Comparison of ENCODE assay signal across 29 cellular contexts in the genomic region with DNA sequence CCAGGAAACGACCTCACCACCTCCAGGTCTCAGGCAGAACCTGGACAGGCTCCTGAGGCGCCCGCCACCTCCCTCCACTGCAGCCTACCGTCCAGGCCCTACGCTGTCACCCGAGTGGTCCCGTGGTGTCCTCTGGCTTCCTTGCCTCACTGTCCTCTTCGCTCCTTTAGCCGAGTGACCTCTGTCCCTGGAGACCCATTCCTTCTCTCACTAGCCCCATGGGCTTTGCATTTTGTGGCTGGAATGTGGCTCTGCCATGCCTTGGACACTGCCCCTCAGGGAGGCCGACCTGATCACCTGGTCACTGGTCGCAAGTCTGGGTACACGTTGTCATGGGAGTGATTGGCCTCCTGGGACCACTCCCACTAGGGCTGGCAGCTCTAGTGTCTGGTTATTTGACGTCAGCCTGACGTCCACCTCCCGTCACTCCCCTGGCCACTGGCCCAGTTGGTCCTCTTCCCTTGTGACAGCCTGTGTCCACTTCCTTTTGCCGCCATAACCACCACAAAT. TPM values are rescaled to one million over a fixed set of nuclear protein-coding genes. Genes with fewer than 3 reads are reported as not detected.
DNase-seq lines count a peak whose midpoint lies in the region; ATAC-seq and TF ChIP-seq lines count a peak whose summit lies in the region.
"Had no signal": no experiment of that assay in that cellular context is flagged by ENCODE, and none has a peak within 500 bp of the region (broad histone marks: within the 10 kb centered on the region; RNA-seq: fewer than 3 reads in every experiment).

No MANE protein-coding gene starts in this region.

- POLR2A ChIA-PET in activated B cell treated with CpG ODN at 0.5 μM for 24 hours (lab: Charles Lee), result no interaction called here

- 83 to 84% methylated on average over 16 of the region's 16 CpGs for WGBS in GM23248 (ENCODE audit: low coverage in 1 of 2, low lambda C conversion rate in 2 of 2, missing lambda C conversion rate in 2 of 2), 2 experiments
- 73 to 79% methylated on average over 16 of the region's 16 CpGs for WGBS in lower leg skin, 2 donors

- DNase-seq in EH (ENCODE audit: low read depth), result peak; percentile 9
- no peak for DNase-seq in activated B cell treated with CpG ODN at 0.5 μM for 24 hours
- peak; percentile 50 for DNase-seq in fibroblast of villous mesenchyme (ENCODE audit: low read depth)
- DNase-seq in nephron progenitor cell, result peak; percentile 26
- no peak for DNase-seq in GM23248
- no peak for DNase-seq in lower leg skin (ENCODE audit: low spot score in 2 of 2)
- no peak for DNase-seq in NCI-H2196 treated with DMSO at 0.1 percent for 48 hours (lab: John Stamatoyannopoulos, UW; ENCODE audit: unreplicated experiment)
- DNase-seq: activated CD8-positive, alpha-beta T cell treated with anti-CD3 and anti-CD28 coated beads for 36 hours; activated naive CD4-positive, alpha-beta T cell treated with Interleukin-2 at 50 U/mL for 16 hours; activated T-cell treated with anti-CD3 and anti-CD28 coated beads, Interleukin-2, amount 50 U/mL, for 1 hour; aorta; CD4-positive, alpha-beta T cell; DMS 273 treated with DMSO at 0.1 percent for 48 hours; effector memory CD8-positive, alpha-beta T cell; GF-D8; GOT3; KG1; MV-4-11; naive B cell; NCI-H2081 treated with DMSO at 0.1 percent for 48 hours; NCI-H446 treated with DMSO at 0.1 percent for 48 hours; pancreas; stimulated activated CD4-positive, alpha-beta T cell treated with anti-CD3 and anti-CD28 coated beads, Interleukin-1b, Interleukin-23, amount 100 ng/mL, for 48 hours; stimulated activated naive B cell treated with anti-CD40 and anti-IgM and Interleukin-4, amounts not matched to agents 10 μg/mL and 1 μg/mL and 100 μg/mL, for 72 hours; T1000 had no signal

- H3F3A ChIP-seq in GM23248 (ENCODE audit: insufficient read depth), result no peaks in the 10 kb centered on the region

- no peaks in the 10 kb centered on the region for H3K9me2 ChIP-seq in GM23248 (ENCODE audit: insufficient read depth)

- H3K79me2 ChIP-seq in GM23248 (ENCODE audit: insufficient read depth), result no peaks in the 10 kb centered on the region

- H3K9me3 Mint-ChIP-seq in activated B cell treated with CpG ODN at 0.5 μM for 24 hours (no peaks in the 10 kb centered on the region), nephron progenitor cell (no peaks in the 10 kb centered on the region)
- H3K9me3 Mint-ChIP-seq: activated CD8-positive, alpha-beta T cell treated with anti-CD3 and anti-CD28 coated beads for 36 hours; CD4-positive, alpha-beta T cell; effector memory CD8-positive, alpha-beta T cell; memory B cell; naive B cell; stimulated activated naive B cell treated with anti-CD40 and anti-IgM and Interleukin-4, amounts not matched to agents 10 μg/mL and 1 μg/mL and 100 μg/mL, for 72 hours had no signal

- H3K27me3 Mint-ChIP-seq in activated B cell treated with CpG ODN at 0.5 μM for 24 hours (no peaks in the 10 kb centered on the region), nephron progenitor cell (ENCODE audit: low read depth, poor library complexity) (peaks cover 27% of the 10 kb centered on the region)
- H3K27me3 Mint-ChIP-seq: activated CD8-positive, alpha-beta T cell treated with anti-CD3 and anti-CD28 coated beads for 36 hours; CD4-positive, alpha-beta T cell; effector memory CD8-positive, alpha-beta T cell; memory B cell; naive B cell; stimulated activated naive B cell treated with anti-CD40 and anti-IgM and Interleukin-4, amounts not matched to agents 10 μg/mL and 1 μg/mL and 100 μg/mL, for 72 hours had no signal

- ATAC-seq in activated B cell treated with CpG ODN at 0.5 μM for 24 hours (ENCODE audit: low read depth) (no peak), HG02588 (IDR thresholded peaks at IDR 0.05; ENCODE audit: unreplicated experiment) (no peak)
- ATAC-seq: activated CD8-positive, alpha-beta T cell treated with anti-CD3 and anti-CD28 coated beads for 36 hours; effector memory CD8-positive, alpha-beta T cell; stimulated activated naive B cell treated with anti-CD40 and anti-IgM and Interleukin-4, amounts not matched to agents 10 μg/mL and 1 μg/mL and 100 μg/mL, for 72 hours had no signal

- intact Hi-C loops in activated B cell treated with CpG ODN at 0.5 μM for 24 hours (cut with micrococcal nuclease), result no loop called here
- intact Hi-C loops in lower leg skin (cut with DNase I; ENCODE audit: low total_unique reads), result no loop called here

- no peak overlapping the region for H2AFZ ChIP-seq in GM23248

- H3K4me3 Mint-ChIP-seq in activated B cell treated with CpG ODN at 0.5 μM for 24 hours (no peak overlapping the region), nephron progenitor cell (peak overlapping the region; percentile 56)
- H3K4me3 Mint-ChIP-seq: activated CD8-positive, alpha-beta T cell treated with anti-CD3 and anti-CD28 coated beads for 36 hours; CD4-positive, alpha-beta T cell; effector memory CD8-positive, alpha-beta T cell; memory B cell; naive B cell; stimulated activated naive B cell treated with anti-CD40 and anti-IgM and Interleukin-4, amounts not matched to agents 10 μg/mL and 1 μg/mL and 100 μg/mL, for 72 hours had no signal

- H3K27ac Mint-ChIP-seq in activated B cell treated with CpG ODN at 0.5 μM for 24 hours, result peak overlapping the region; percentile 37
- peak overlapping the region; percentile 93 for H3K27ac Mint-ChIP-seq in nephron progenitor cell
- H3K27ac Mint-ChIP-seq: activated CD8-positive, alpha-beta T cell treated with anti-CD3 and anti-CD28 coated beads for 36 hours; CD4-positive, alpha-beta T cell; effector memory CD8-positive, alpha-beta T cell; stimulated activated naive B cell treated with anti-CD40 and anti-IgM and Interleukin-4, amounts not matched to agents 10 μg/mL and 1 μg/mL and 100 μg/mL, for 72 hours had no signal

- H3K4me1 ChIP-seq in GM23248 (ENCODE audit: insufficient read depth), result no peaks in the 10 kb centered on the region
- H3K4me1 ChIP-seq: pancreas had no signal

- peaks cover 48% of the 10 kb centered on the region for H3K36me3 Mint-ChIP-seq in activated B cell treated with CpG ODN at 0.5 μM for 24 hours (ENCODE audit: low read depth)
- no peaks in the 10 kb centered on the region for H3K36me3 Mint-ChIP-seq in nephron progenitor cell (ENCODE audit: low read depth)

- TF ChIP-seq POLR2A in lower leg skin (IDR thresholded peaks at IDR 0.05), result no peak

- in situ Hi-C loops in GM23248 (cut with MboI), result no loop called here

- no peaks in the 10 kb centered on the region for H3K9me3 ChIP-seq in GM23248 (ENCODE audit: low read depth)
- H3K9me3 ChIP-seq: esophagus muscularis mucosa, pancreas, thoracic aorta had no signal

- no peak overlapping the region for H3K4me2 ChIP-seq in GM23248 (ENCODE audit: unreplicated experiment)

- H3K27ac ChIP-seq in GM23248, result no peak overlapping the region
- H3K27ac ChIP-seq: esophagus muscularis mucosa, pancreas, thoracic aorta had no signal

- no peak overlapping the region for H3K9ac ChIP-seq in GM23248

- no peaks in the 10 kb centered on the region for H3K27me3 ChIP-seq in GM23248 (replicated peaks; ENCODE audit: insufficient read depth)
- H3K27me3 ChIP-seq: esophagus muscularis mucosa, pancreas had no signal

- peaks cover 28% of the 10 kb centered on the region for H3K4me1 Mint-ChIP-seq in activated B cell treated with CpG ODN at 0.5 μM for 24 hours
- peaks cover 17% of the 10 kb centered on the region for H3K4me1 Mint-ChIP-seq in nephron progenitor cell

- no peaks in the 10 kb centered on the region for H3K36me3 ChIP-seq in GM23248 (ENCODE audit: low read depth)
- H3K36me3 ChIP-seq: pancreas, thoracic aorta had no signal

- H4K20me1 ChIP-seq in GM23248 (ENCODE audit: insufficient read depth), result no peaks in the 10 kb centered on the region

- TF ChIP-seq CTCF in activated B cell treated with CpG ODN at 0.5 μM for 24 hours (IDR thresholded peaks at IDR 0.05), result no peak
- TF ChIP-seq CTCF in fibroblast of villous mesenchyme (IDR thresholded peaks at IDR 0.05; ENCODE audit: insufficient read depth, low read depth, low read length), result no peak
- no peak for TF ChIP-seq CTCF in nephron progenitor cell (IDR thresholded peaks at IDR 0.05)
- TF ChIP-seq CTCF in lower leg skin (IDR thresholded peaks at IDR 0.05), result no peak

- H3K4me3 ChIP-seq in fibroblast of villous mesenchyme (ENCODE audit: low read depth, low read length), result no peak overlapping the region
- no peak overlapping the region for H3K4me3 ChIP-seq in GM23248
- no peak overlapping the region for H3K4me3 ChIP-seq in lower leg skin (ENCODE audit: low read depth, poor library complexity, severe bottlenecking)
- H3K4me3 ChIP-seq: esophagus muscularis mucosa, pancreas, thoracic aorta had no signal

- CTCF ChIA-PET in activated B cell treated with CpG ODN at 0.5 μM for 24 hours (lab: Charles Lee), result no interaction called here

RNA-seq across cellular contexts. Expression of a gene that starts 17.9 kb away (rescaled TPM):
- total RNA-seq in activated B cell treated with CpG ODN at 0.5 μM for 24 hours (14.2 and 17.5 TPM in 2 replicates), fibroblast of villous mesenchyme (5.8 and 9.1 TPM in 2 replicates), lower leg skin (10 to 100 TPM in 1 of 4 donors, 1 to 10 TPM in 3; 4.6 to 13.9 (median 7.4) TPM)
- 6.9 and 7.3 TPM in 2 replicates for total RNA-seq in GM23248 (2014; rRNA removed; shearing (Covaris generic))
- polyA plus RNA-seq in GM23248 (2016; fragmentation: Nextera tagmentation; extraction: Ambion mirVana), result 4.8 and 5.9 TPM in 2 replicates

RNA-seq across cellular contexts. Expression of a gene that starts 48.3 kb away (rescaled TPM):
- 33.3 and 37.9 TPM in 2 replicates for total RNA-seq in activated B cell treated with CpG ODN at 0.5 μM for 24 hours
- total RNA-seq in fibroblast of villous mesenchyme, result 37.1 and 42.8 TPM in 2 replicates
- 43.1 and 45.0 TPM in 2 replicates for total RNA-seq in GM23248 (2014; rRNA removed; shearing (Covaris generic))
- 23.9 and 26.0 TPM in 2 replicates for polyA plus RNA-seq in GM23248 (2016; fragmentation: Nextera tagmentation; extraction: Ambion mirVana)
- 10 to 100 TPM; 11.3 to 41.0 (median 21.9) TPM for total RNA-seq in lower leg skin

RNA-seq across cellular contexts. Expression of a gene that starts 48.4 kb away (rescaled TPM):
- total RNA-seq in activated B cell treated with CpG ODN at 0.5 μM for 24 hours (121 and 122 TPM in 2 replicates), fibroblast of villous mesenchyme (39.3 and 57.4 TPM in 2 replicates), lower leg skin (10 to 100 TPM; 16.2 to 29.8 (median 20.8) TPM)
- 27.6 and 29.7 TPM in 2 replicates for total RNA-seq in GM23248 (2014; rRNA removed; shearing (Covaris generic))
- 26.7 and 28.8 TPM in 2 replicates for polyA plus RNA-seq in GM23248 (2016; fragmentation: Nextera tagmentation; extraction: Ambion mirVana)

RNA-seq across cellular contexts. Expression of a gene that starts 56.6 kb away (rescaled TPM):
- total RNA-seq in activated B cell treated with CpG ODN at 0.5 μM for 24 hours (20.8 and 22.6 TPM in 2 replicates), fibroblast of villous mesenchyme (18.1 and 20.9 TPM in 2 replicates), lower leg skin (10 to 100 TPM; 25.7 to 30.1 (median 27.9) TPM)
- 33.7 and 36.8 TPM in 2 replicates for total RNA-seq in GM23248 (2014; rRNA removed; shearing (Covaris generic))
- polyA plus RNA-seq in GM23248 (2016; fragmentation: Nextera tagmentation; extraction: Ambion mirVana), result 29.1 and 32.5 TPM in 2 replicates

Comparison
In these comparisons a context has a peak if more than half of its experiments do, and no peak if none do; other contexts are left out.
1. DNase-seq: peak in EH (single experiment), fibroblast of villous mesenchyme (single experiment) and nephron progenitor cell (single experiment); none in activated B cell treated with CpG ODN at 0.5 μM for 24 hours (single experiment), GM23248 (single experiment), lower leg skin (0 of 2) and NCI-H2196 treated with DMSO at 0.1 percent for 48 hours (single experiment).